17 cellular contexts compared by ENCODE assay signal in genomic region chr5:1765141-1765879, GRCh38. TPM values are rescaled to one million over a fixed set of nuclear protein-coding genes. Genes with fewer than 3 reads are reported as not detected.
A peak's percentile ranks its signal among the peaks of the same experiment; 100 is the strongest.
DNase-seq lines count a peak whose midpoint lies in the region; ATAC-seq and TF ChIP-seq lines count a peak whose summit lies in the region.
"Had no signal": no experiment of that assay in that cellular context is flagged by ENCODE, and none has a peak within 500 bp of the region (broad histone marks: within the 10 kb centered on the region; RNA-seq: fewer than 3 reads in every experiment).

No MANE protein-coding gene starts in this region.

- no peaks in the 10 kb centered on the region for H3K27me3 ChIP-seq in GM23338 (ENCODE audit: insufficient read depth)
- peaks cover 74% of the 10 kb centered on the region for H3K27me3 ChIP-seq in A673 (replicated peaks; ENCODE audit: insufficient read depth, low read depth, low read length, poor library complexity)
- H3K27me3 ChIP-seq: cardiac muscle cell had no signal

- peak; percentile 66 for DNase-seq in OCI-LY7 (ENCODE audit: low spot score)
- peak; percentile 34 for DNase-seq in sciatic nerve (ENCODE audit: low spot score)
- no peak for DNase-seq in GM10266 (ENCODE audit: extremely low spot score)
- DNase-seq in GM23338 (ENCODE audit: low spot score) = no peak
- DNase-seq in A673 (ENCODE audit: low spot score) = no peak
- DNase-seq: activated gamma-delta T cell; CD4-positive, alpha-beta T cell; glutamatergic neuron; natural killer cell; NCI-H1436 had no signal

- H2AFZ ChIP-seq in OCI-LY7 (ENCODE audit: low read length) (no peak overlapping the region; the same call in 1 of the 2 replicates), GM23338 (no peak overlapping the region)

- CTCF ChIA-PET in OCI-LY7 (lab: Charles Lee; ENCODE audit: unreplicated experiment) = no interaction called here
- CTCF ChIA-PET in A673 (lab: Charles Lee) = no interaction called here

- H3K4me3 Mint-ChIP-seq in GM23338 = no peak overlapping the region
- H3K4me3 Mint-ChIP-seq: CD4-positive, alpha-beta T cell; natural killer cell; T-helper 2 cell treated with Interferon-gamma antibody and Interleukin-4, amounts not matched to agents 5 μg/mL and 100 μg/mL, for 36 hours had no signal

- POLR2A ChIA-PET in OCI-LY7 (lab: Charles Lee) (interaction anchor here (0.6 kb wide), 1 partner anchor 130 kb away, joined by 3 read pairs; no protein-coding TSS in a partner anchor), A673 (lab: Charles Lee; ENCODE audit: low non-redundant PET) (interaction anchor here (0.6 kb wide), 1 partner anchor 34 kb away, joined by 3 read pairs; no protein-coding TSS in a partner anchor)

- H3K27ac ChIP-seq in OCI-LY7 (ENCODE audit: low read depth, low read length, poor library complexity, severe bottlenecking) (no peak overlapping the region), GM23338 (ENCODE audit: low read depth) (no peak overlapping the region), A673 (ENCODE audit: low read depth, low read length, poor library complexity, severe bottlenecking) (no peak overlapping the region)
- H3K27ac ChIP-seq: cardiac muscle cell had no signal

- H3K27ac Mint-ChIP-seq in GM23338 = no peak overlapping the region
- H3K27ac Mint-ChIP-seq: CD4-positive, alpha-beta T cell; natural killer cell; T-helper 2 cell treated with Interferon-gamma antibody and Interleukin-4, amounts not matched to agents 5 μg/mL and 100 μg/mL, for 36 hours had no signal

- peaks cover 20% of the 10 kb centered on the region for H3K4me1 Mint-ChIP-seq in GM23338
- H3K4me1 Mint-ChIP-seq: natural killer cell had no signal

- BruUV-seq in OCI-LY7 (replicated peaks; lab: Mats Ljungman, UMichigan) = no TSS peak
- BruUV-seq in A673 (replicated peaks; lab: Mats Ljungman, UMichigan) = no TSS peak

- TF ChIP-seq CTCF in OCI-LY7 (conservative IDR thresholded peaks at IDR 0.05; ENCODE audit: low read length) (no peak), GM10266 (IDR thresholded peaks at IDR 0.05; ENCODE audit: control insufficient read depth, insufficient read depth, low read depth, missing control alignments) (no peak), GM23338 (conservative IDR thresholded peaks at IDR 0.05; ENCODE audit: low read depth in 2 of 2) (no peak), A673 (conservative IDR thresholded peaks at IDR 0.05; ENCODE audit: low read depth, low read length) (no peak)

- H3K27me3 Mint-ChIP-seq in GM23338 (ENCODE audit: insufficient read depth, low read depth, poor library complexity) = peaks cover 8% of the 10 kb centered on the region

- intact Hi-C loops in OCI-LY7 (cut with micrococcal nuclease; ENCODE audit: unreplicated experiment) (loop anchor here (1.0 to 10.0 kb wide), 4 partner anchors 34 to 389 kb away; partner anchors contain the start of gene MRPL36), sciatic nerve (cut with DNase I) (no loop called here), A673 (cut with micrococcal nuclease; ENCODE audit: unreplicated experiment) (loop anchor here (10.0 kb wide), 1 partner anchor 269 kb away; no protein-coding TSS in a partner anchor)

- H3K9me3 ChIP-seq in OCI-LY7 (ENCODE audit: low read length) = no peaks in the 10 kb centered on the region
- no peaks in the 10 kb centered on the region for H3K9me3 ChIP-seq in A673 (ENCODE audit: low read depth, low read length, poor library complexity, severe bottlenecking)

- H3K4me3 ChIP-seq in OCI-LY7 (ENCODE audit: low read depth, low read length, poor library complexity, severe bottlenecking) (peak overlapping the region; percentile 27), GM23338 (no peak overlapping the region), A673 (ENCODE audit: low read depth, low read length, poor library complexity, severe bottlenecking) (no peak overlapping the region)
- H3K4me3 ChIP-seq: cardiac muscle cell had no signal

- no peaks in the 10 kb centered on the region for H4K20me1 ChIP-seq in OCI-LY7 (ENCODE audit: insufficient read depth, low read length)
- H4K20me1 ChIP-seq in GM23338 (replicated peaks; ENCODE audit: insufficient read depth) = no peaks in the 10 kb centered on the region

- no peaks in the 10 kb centered on the region for H3K79me2 ChIP-seq in OCI-LY7 (ENCODE audit: insufficient read depth, low read depth, low read length)
- no peaks in the 10 kb centered on the region for H3K79me2 ChIP-seq in GM23338 (replicated peaks; ENCODE audit: insufficient read depth)

- H3K4me1 ChIP-seq in OCI-LY7 (ENCODE audit: insufficient read depth, low read length, poor library complexity, severe bottlenecking) = peaks cover 21% of the 10 kb centered on the region
- no peaks in the 10 kb centered on the region for H3K4me1 ChIP-seq in GM23338 (ENCODE audit: insufficient read depth)
- no peaks in the 10 kb centered on the region for H3K4me1 ChIP-seq in A673 (ENCODE audit: insufficient read depth, low read length, poor library complexity, severe bottlenecking)

- H3K36me3 Mint-ChIP-seq in GM23338 (ENCODE audit: low read depth) = no peaks in the 10 kb centered on the region
- H3K36me3 Mint-ChIP-seq: natural killer cell had no signal

- H3F3A ChIP-seq in GM23338 (replicated peaks; ENCODE audit: low read depth) = no peaks in the 10 kb centered on the region

- peak; percentile 87 for ATAC-seq in GM18873 (IDR thresholded peaks at IDR 0.05; ENCODE audit: low FRiP score, unreplicated experiment)
- peak; percentile 90 for ATAC-seq in HG02571 (IDR thresholded peaks at IDR 0.05; ENCODE audit: unreplicated experiment)
- no peak for ATAC-seq in sciatic nerve
- ATAC-seq in GM23338 = no peak
- ATAC-seq: left colon, natural killer cell, Panc1, right cardiac atrium had no signal

- H3K36me3 ChIP-seq in OCI-LY7 (ENCODE audit: insufficient read depth, low read length) (no peaks in the 10 kb centered on the region), GM23338 (ENCODE audit: insufficient read depth) (no peaks in the 10 kb centered on the region), A673 (ENCODE audit: insufficient read depth, low read length, poor library complexity, severe bottlenecking) (no peaks in the 10 kb centered on the region)
- H3K36me3 ChIP-seq: cardiac muscle cell had no signal

- peak overlapping the region; percentile 58 for H3K4me2 ChIP-seq in OCI-LY7 (ENCODE audit: low read length)
- H3K4me2 ChIP-seq in GM23338 = no peak overlapping the region

- no peaks in the 10 kb centered on the region for H3K9me3 Mint-ChIP-seq in GM23338
- H3K9me3 Mint-ChIP-seq: CD4-positive, alpha-beta T cell; natural killer cell; T-helper 2 cell treated with Interferon-gamma antibody and Interleukin-4, amounts not matched to agents 5 μg/mL and 100 μg/mL, for 36 hours had no signal

- H3K9me2 ChIP-seq in OCI-LY7 (ENCODE audit: insufficient read depth, low read length) = no peaks in the 10 kb centered on the region
- no peaks in the 10 kb centered on the region for H3K9me2 ChIP-seq in GM23338 (ENCODE audit: insufficient read depth)

TF ChIP-seq in GM23338, 12 proteins besides CTCF, POLR2A, EP300 and RAD21 (continues in another document):
- no peak for TF ChIP-seq EZH2phosphoT487 (IDR thresholded peaks at IDR 0.05; ENCODE audit: unreplicated experiment)
- no peak for TF ChIP-seq POLR2AphosphoS5 (IDR thresholded peaks at IDR 0.05; ENCODE audit: low read depth)
- TF ChIP-seq, protein P1, sequence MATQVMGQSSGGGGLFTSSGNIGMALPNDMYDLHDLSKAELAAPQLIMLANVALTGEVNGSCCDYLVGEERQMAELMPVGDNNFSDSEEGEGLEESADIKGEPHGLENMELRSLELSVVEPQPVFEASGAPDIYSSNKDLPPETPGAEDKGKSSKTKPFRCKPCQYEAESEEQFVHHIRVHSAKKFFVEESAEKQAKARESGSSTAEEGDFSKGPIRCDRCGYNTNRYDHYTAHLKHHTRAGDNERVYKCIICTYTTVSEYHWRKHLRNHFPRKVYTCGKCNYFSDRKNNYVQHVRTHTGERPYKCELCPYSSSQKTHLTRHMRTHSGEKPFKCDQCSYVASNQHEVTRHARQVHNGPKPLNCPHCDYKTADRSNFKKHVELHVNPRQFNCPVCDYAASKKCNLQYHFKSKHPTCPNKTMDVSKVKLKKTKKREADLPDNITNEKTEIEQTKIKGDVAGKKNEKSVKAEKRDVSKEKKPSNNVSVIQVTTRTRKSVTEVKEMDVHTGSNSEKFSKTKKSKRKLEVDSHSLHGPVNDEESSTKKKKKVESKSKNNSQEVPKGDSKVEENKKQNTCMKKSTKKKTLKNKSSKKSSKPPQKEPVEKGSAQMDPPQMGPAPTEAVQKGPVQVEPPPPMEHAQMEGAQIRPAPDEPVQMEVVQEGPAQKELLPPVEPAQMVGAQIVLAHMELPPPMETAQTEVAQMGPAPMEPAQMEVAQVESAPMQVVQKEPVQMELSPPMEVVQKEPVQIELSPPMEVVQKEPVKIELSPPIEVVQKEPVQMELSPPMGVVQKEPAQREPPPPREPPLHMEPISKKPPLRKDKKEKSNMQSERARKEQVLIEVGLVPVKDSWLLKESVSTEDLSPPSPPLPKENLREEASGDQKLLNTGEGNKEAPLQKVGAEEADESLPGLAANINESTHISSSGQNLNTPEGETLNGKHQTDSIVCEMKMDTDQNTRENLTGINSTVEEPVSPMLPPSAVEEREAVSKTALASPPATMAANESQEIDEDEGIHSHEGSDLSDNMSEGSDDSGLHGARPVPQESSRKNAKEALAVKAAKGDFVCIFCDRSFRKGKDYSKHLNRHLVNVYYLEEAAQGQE (IDR thresholded peaks at IDR 0.05; ENCODE audit: unreplicated experiment) = no peak
- no peak for TF ChIP-seq EZH2 (IDR thresholded peaks at IDR 0.05; ENCODE audit: low read depth, unreplicated experiment)
- TF ChIP-seq ZNF114 (CRISPR knock-in tag; IDR thresholded peaks at IDR 0.05) = no peak
- TF ChIP-seq NANOG (IDR thresholded peaks at IDR 0.05; ENCODE audit: borderline replicate concordance) = no peak
- TF ChIP-seq STAT1 (IDR thresholded peaks at IDR 0.05; ENCODE audit: unreplicated experiment) = no peak

RNA-seq across cellular contexts. Expression of gene MRPL36, which starts 34.3 kb away (rescaled TPM):
- total RNA-seq in OCI-LY7 (2014; rRNA removed; shearing (Covaris generic)) = 82.5 and 91.7 TPM in 2 replicates
- total RNA-seq in OCI-LY7 (2022) (78.6 and 93.8 TPM in 2 replicates), sciatic nerve (28.4 TPM), A673 (2021) (89.5 and 102 TPM in 2 replicates)
- total RNA-seq in GM23338 (2014; rRNA removed; shearing (Covaris generic)) = 47.5 and 79.9 TPM in 2 replicates
- 143 and 149 TPM in 2 replicates for polyA plus RNA-seq in GM23338 (2016; fragmentation: Nextera tagmentation; extraction: Ambion mirVana)

RNA-seq across cellular contexts. Expression of gene NDUFS6, which starts 35.9 kb away (rescaled TPM):
- total RNA-seq in OCI-LY7 (2014; rRNA removed; shearing (Covaris generic)) = 41.5 and 52.7 TPM in 2 replicates
- 52.2 and 58.7 TPM in 2 replicates for total RNA-seq in OCI-LY7 (2022)
- 20.7 TPM for total RNA-seq in sciatic nerve
- total RNA-seq in GM23338 (2014; rRNA removed; shearing (Covaris generic)) = 82.1 and 94.8 TPM in 2 replicates
- 279 and 289 TPM in 2 replicates for polyA plus RNA-seq in GM23338 (2016; fragmentation: Nextera tagmentation; extraction: Ambion mirVana)
- total RNA-seq in A673 (2021) = 69.4 and 72.8 TPM in 2 replicates

Comparison
In these comparisons a context has a peak if more than half of its experiments do, and no peak if none do; other contexts are left out.
1. ATAC-seq: peak in GM18873 (single experiment) and HG02571 (single experiment); none in sciatic nerve (single experiment) and GM23338 (single experiment).
2. DNase-seq: peak in OCI-LY7 (single experiment) and sciatic nerve (single experiment); none in GM10266 (single experiment), GM23338 (single experiment) and A673 (single experiment).